ENCODE assay signal across 12 cellular contexts in the genomic region with DNA sequence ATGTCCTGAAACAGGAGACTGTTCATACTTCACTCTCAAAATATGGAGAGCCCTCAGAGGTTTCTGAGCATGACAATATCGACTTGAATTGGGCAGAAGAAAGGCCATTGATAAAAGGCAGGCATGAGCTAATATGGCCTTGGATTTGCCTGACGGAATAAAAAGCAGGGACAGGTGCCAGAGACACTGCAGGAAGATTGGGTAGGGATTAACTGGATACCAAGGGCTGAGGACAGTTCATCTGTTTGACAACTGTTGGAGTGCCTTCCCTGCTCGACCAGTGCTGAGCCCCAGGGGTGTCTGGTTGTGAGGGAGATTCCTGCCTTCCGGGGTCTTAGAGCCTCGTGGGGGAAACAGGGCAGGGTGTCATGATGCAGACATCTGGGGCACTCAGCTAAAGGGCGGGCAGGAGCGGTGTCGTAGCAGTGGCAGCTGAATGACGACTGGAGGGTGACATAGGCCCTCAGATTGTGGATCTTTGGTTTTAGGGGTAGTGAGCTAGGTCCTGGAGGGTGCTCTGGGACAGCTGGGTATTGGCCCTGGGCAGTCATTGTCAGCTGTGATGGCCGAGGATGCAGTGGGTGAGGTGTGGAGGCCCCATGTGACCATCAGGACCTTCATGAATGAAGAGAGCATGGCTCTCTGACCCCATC. TPM values are rescaled to one million over a fixed set of nuclear protein-coding genes. Genes with fewer than 3 reads are reported as not detected.
DNase-seq lines count a peak whose midpoint lies in the region; ATAC-seq and TF ChIP-seq lines count a peak whose summit lies in the region.
"Had no signal": no experiment of that assay in that cellular context is flagged by ENCODE, and none has a peak within 500 bp of the region (broad histone marks: within the 10 kb centered on the region; RNA-seq: fewer than 3 reads in every experiment).

No MANE protein-coding gene starts in this region.

- no peaks in the 10 kb centered on the region for H3K27me3 ChIP-seq in CD8-positive, alpha-beta memory T cell (ENCODE audit: insufficient read depth, low read length, poor library complexity, severe bottlenecking)
- no peaks in the 10 kb centered on the region for H3K27me3 ChIP-seq in foreskin keratinocyte

- peaks cover 73 to 82% (median 76%) of the 10 kb centered on the region in 3 donors for H3K4me1 Mint-ChIP-seq in CD8-positive, alpha-beta memory T cell
- H3K4me1 Mint-ChIP-seq in activated CD8-positive, alpha-beta T cell treated with anti-CD3 and anti-CD28 coated beads, Interleukin-2, amount 10 ng/mL, durations not matched to agents 7 days and 5 days (ENCODE audit: low read depth): peaks cover 63% of the 10 kb centered on the region
- H3K4me1 Mint-ChIP-seq in natural killer cell treated with Interleukin-12 subunit alpha and Interleukin-12 subunit beta and Interleukin-15 and Interleukin-18, amount 100 ng/mL, for 72 hours (ENCODE audit: low read depth in 2 of 2): peaks cover 64% of the 10 kb centered on the region in 2 donors

- no peak overlapping the region for H3K27ac ChIP-seq in CD8-positive, alpha-beta memory T cell (ENCODE audit: low read depth, low read length)
- no peak overlapping the region for H3K27ac ChIP-seq in foreskin keratinocyte
- H3K27ac ChIP-seq: thoracic aorta had no signal

- H3K4me3 ChIP-seq in CD8-positive, alpha-beta memory T cell (ENCODE audit: low read length): no peak overlapping the region
- H3K4me3 ChIP-seq: skin epidermis, thoracic aorta had no signal

- CTCF ChIA-PET in CD8-positive, alpha-beta memory T cell (lab: Charles Lee): interaction anchor here (1.2 to 2.9 kb wide), 4 partner anchors 9 to 73 kb away, joined by 3 to 13 read pairs (median 4); a partner anchor contains a TSS
- CTCF ChIA-PET in activated CD8-positive, alpha-beta T cell treated with anti-CD3 and anti-CD28 coated beads, Interleukin-2, amount 10 ng/mL, durations not matched to agents 7 days and 5 days (lab: Charles Lee): interaction anchor here (1.0 to 3.8 kb wide), 4 partner anchors 8 to 73 kb away, joined by 3 to 25 read pairs (median 7); a partner anchor contains a TSS

- H3K4me3 Mint-ChIP-seq in CD8-positive, alpha-beta memory T cell: peak overlapping the region in 5 of 7 donors; percentile 7 to 69 (median 60)
- H3K4me3 Mint-ChIP-seq in activated CD8-positive, alpha-beta T cell treated with anti-CD3 and anti-CD28 coated beads, Interleukin-2, amount 10 ng/mL, durations not matched to agents 7 days and 5 days: no peak overlapping the region
- peak overlapping the region; percentile 16 for H3K4me3 Mint-ChIP-seq in natural killer cell treated with Interleukin-12 subunit alpha and Interleukin-12 subunit beta and Interleukin-15 and Interleukin-18, amount 100 ng/mL, for 72 hours

- no peaks in the 10 kb centered on the region for H3K9me3 ChIP-seq in CD8-positive, alpha-beta memory T cell (ENCODE audit: low read length)
- H3K9me3 ChIP-seq: thoracic aorta had no signal

- no peak for DNase-seq in CD8-positive, alpha-beta memory T cell
- DNase-seq in NCI-H2107 (lab: John Stamatoyannopoulos, UW) (peak; percentile 15), DMS 273 (lab: John Stamatoyannopoulos, UW; ENCODE audit: unreplicated experiment) (no peak), foreskin keratinocyte (no peak)
- no peak for DNase-seq in activated CD8-positive, alpha-beta T cell treated with anti-CD3 and anti-CD28 coated beads, Interleukin-2, amount 10 ng/mL, durations not matched to agents 7 days and 5 days
- no peak for DNase-seq in natural killer cell treated with Interleukin-12 subunit alpha and Interleukin-12 subunit beta and Interleukin-15 and Interleukin-18, amount 100 ng/mL, for 72 hours (ENCODE audit: low spot score)
- no peak for DNase-seq in stimulated activated CD4-positive, alpha-beta T cell treated with anti-CD3 and anti-CD28 coated beads, Interleukin-4, amount 100 ng/mL, for 4 hours
- DNase-seq: activated CD4-positive, CD25-positive, alpha-beta regulatory T cell had no signal

- H3K27me3 Mint-ChIP-seq in CD8-positive, alpha-beta memory T cell: no peaks in the 10 kb centered on the region
- no peaks in the 10 kb centered on the region for H3K27me3 Mint-ChIP-seq in activated CD8-positive, alpha-beta T cell treated with anti-CD3 and anti-CD28 coated beads, Interleukin-2, amount 10 ng/mL, durations not matched to agents 7 days and 5 days (ENCODE audit: low read depth)
- H3K27me3 Mint-ChIP-seq in natural killer cell treated with Interleukin-12 subunit alpha and Interleukin-12 subunit beta and Interleukin-15 and Interleukin-18, amount 100 ng/mL, for 72 hours: no peaks in the 10 kb centered on the region

- TF ChIP-seq CTCF in foreskin keratinocyte (conservative IDR thresholded peaks at IDR 0.05): no peak

- H3K27ac Mint-ChIP-seq in CD8-positive, alpha-beta memory T cell: peak overlapping the region; percentile 55 to 98 (median 86)
- peak overlapping the region; percentile 70 for H3K27ac Mint-ChIP-seq in activated CD8-positive, alpha-beta T cell treated with anti-CD3 and anti-CD28 coated beads, Interleukin-2, amount 10 ng/mL, durations not matched to agents 7 days and 5 days
- H3K27ac Mint-ChIP-seq in natural killer cell treated with Interleukin-12 subunit alpha and Interleukin-12 subunit beta and Interleukin-15 and Interleukin-18, amount 100 ng/mL, for 72 hours: peak overlapping the region; percentile 24 to 85

- peaks cover 67% of the 10 kb centered on the region for H3K4me1 ChIP-seq in CD8-positive, alpha-beta memory T cell (ENCODE audit: insufficient read depth, low read length)
- H3K4me1 ChIP-seq in foreskin keratinocyte: no peaks in the 10 kb centered on the region

- H3K9me3 Mint-ChIP-seq in CD8-positive, alpha-beta memory T cell: no peaks in the 10 kb centered on the region
- H3K9me3 Mint-ChIP-seq in activated CD8-positive, alpha-beta T cell treated with anti-CD3 and anti-CD28 coated beads, Interleukin-2, amount 10 ng/mL, durations not matched to agents 7 days and 5 days (ENCODE audit: insufficient read depth): no peaks in the 10 kb centered on the region
- no peaks in the 10 kb centered on the region for H3K9me3 Mint-ChIP-seq in natural killer cell treated with Interleukin-12 subunit alpha and Interleukin-12 subunit beta and Interleukin-15 and Interleukin-18, amount 100 ng/mL, for 72 hours
- H3K9me3 Mint-ChIP-seq: activated T-helper 1 cell treated with anti-CD3 and anti-CD28 coated beads, Interleukin-12 subunit alpha, Interleukin-12 subunit beta, Interleukin-2, Interleukin-4 antibody, amounts not matched to agents 30 ng/mL and 10 ng/mL and 1 ng/mL, durations not matched to agents 14 hours and 24 hours and 36 hours had no signal

- H3K36me3 Mint-ChIP-seq in CD8-positive, alpha-beta memory T cell: peaks cover 0 to 18% (median 3%) of the 10 kb centered on the region in 3 donors
- peaks cover 32% of the 10 kb centered on the region for H3K36me3 Mint-ChIP-seq in activated CD8-positive, alpha-beta T cell treated with anti-CD3 and anti-CD28 coated beads, Interleukin-2, amount 10 ng/mL, durations not matched to agents 7 days and 5 days (ENCODE audit: low read depth)
- no peaks in the 10 kb centered on the region for H3K36me3 Mint-ChIP-seq in natural killer cell treated with Interleukin-12 subunit alpha and Interleukin-12 subunit beta and Interleukin-15 and Interleukin-18, amount 100 ng/mL, for 72 hours

- no peak for ATAC-seq in activated CD8-positive, alpha-beta T cell treated with anti-CD3 and anti-CD28 coated beads, Interleukin-2, amount 10 ng/mL, durations not matched to agents 7 days and 5 days
- ATAC-seq in natural killer cell treated with Interleukin-12 subunit alpha and Interleukin-12 subunit beta and Interleukin-15 and Interleukin-18, amount 100 ng/mL, for 72 hours: no peak
- ATAC-seq in GM21529 (IDR thresholded peaks at IDR 0.05; ENCODE audit: unreplicated experiment): no peak
- ATAC-seq in foreskin keratinocyte: no peak

- POLR2A ChIA-PET in CD8-positive, alpha-beta memory T cell (lab: Charles Lee): interaction anchor here (0.5 to 1.1 kb wide), 2 partner anchors 12 to 39 kb away, joined by 3 to 4 read pairs; a partner anchor contains a TSS
- POLR2A ChIA-PET in activated CD8-positive, alpha-beta T cell treated with anti-CD3 and anti-CD28 coated beads, Interleukin-2, amount 10 ng/mL, durations not matched to agents 7 days and 5 days (lab: Charles Lee): interaction anchor here (1.3 to 2.2 kb wide), 2 partner anchors 12 to 26 kb away, joined by 4 to 10 read pairs; a partner anchor contains a TSS

- H3K36me3 ChIP-seq in CD8-positive, alpha-beta memory T cell (ENCODE audit: insufficient read depth, low read length): no peaks in the 10 kb centered on the region
- H3K36me3 ChIP-seq: thoracic aorta had no signal

RNA-seq across cellular contexts. Expression of a gene that starts 12.3 kb away (rescaled TPM):
- 100 to 1,000 TPM; 176 to 182 TPM for total RNA-seq in CD8-positive, alpha-beta memory T cell
- polyA plus RNA-seq in CD8-positive, alpha-beta memory T cell: 46.9 TPM
- total RNA-seq in activated CD8-positive, alpha-beta T cell treated with anti-CD3 and anti-CD28 coated beads, Interleukin-2, amount 10 ng/mL, durations not matched to agents 7 days and 5 days: 100 to 1,000 TPM; 180 TPM
- total RNA-seq in natural killer cell treated with Interleukin-12 subunit alpha and Interleukin-12 subunit beta and Interleukin-15 and Interleukin-18, amount 100 ng/mL, for 72 hours: 100 to 1,000 TPM; 171 to 224 TPM
- 67.7 and 80.2 TPM in 2 replicates for total RNA-seq in foreskin keratinocyte
- 23.9 and 25.9 TPM in 2 replicates for polyA plus RNA-seq in foreskin keratinocyte
